Comparison of ENCODE assay signal across 8 cellular contexts in genomic region chr3:141011511-141012262, GRCh38.
DNase-seq lines count a peak whose midpoint lies in the region; ATAC-seq lines count a peak whose summit lies in the region.

No MANE protein-coding gene starts in this region.

- DNase-seq in NCI-H2081 (lab: John Stamatoyannopoulos, UW) (peak; percentile 75 to 78), NCI-H2081 treated with DMSO at 0.1 percent for 48 hours (lab: John Stamatoyannopoulos, UW) (no peak), NCI-H2227 treated with DMSO at 0.1 percent for 48 hours (lab: John Stamatoyannopoulos, UW) (peak; percentile 57), left kidney (ENCODE audit: low read depth, low spot score) (peak; percentile 90)
- peak; percentile 63 to 80 for DNase-seq in activated CD4-positive, alpha-beta T cell treated with anti-CD3 and anti-CD28 coated beads for 24 hours (ENCODE audit: low read depth in 2 of 2)
- DNase-seq in central memory CD8-positive, alpha-beta T cell (ENCODE audit: low spot score in 2 of 2) = peak; percentile 62 to 70
- peak; percentile 75 for DNase-seq in stimulated activated CD4-positive, alpha-beta T cell treated with anti-CD3 and anti-CD28 coated beads, Interleukin-4, amount 100 ng/mL, for 24 hours

- H3K4me3 Mint-ChIP-seq in central memory CD8-positive, alpha-beta T cell = no peak overlapping the region

- ATAC-seq in HG03045 (IDR thresholded peaks at IDR 0.05; ENCODE audit: unreplicated experiment) = peak; percentile 73
- peak; percentile 73 for ATAC-seq in central memory CD8-positive, alpha-beta T cell (replicated peaks; ENCODE audit: extremely low read depth, poor library complexity, severe bottlenecking)

- H3K9me3 Mint-ChIP-seq in central memory CD8-positive, alpha-beta T cell = no peaks in the 10 kb centered on the region

- peaks cover 6% of the 10 kb centered on the region for H3K4me1 Mint-ChIP-seq in central memory CD8-positive, alpha-beta T cell

- peaks cover 2% of the 10 kb centered on the region for H3K36me3 Mint-ChIP-seq in central memory CD8-positive, alpha-beta T cell (ENCODE audit: insufficient read depth)

- H3K27ac Mint-ChIP-seq in central memory CD8-positive, alpha-beta T cell (ENCODE audit: low read depth) = no peak overlapping the region

- peaks cover 51% of the 10 kb centered on the region for H3K27me3 Mint-ChIP-seq in central memory CD8-positive, alpha-beta T cell
